1 cellular context compared by ENCODE assay signal in the genomic region with DNA sequence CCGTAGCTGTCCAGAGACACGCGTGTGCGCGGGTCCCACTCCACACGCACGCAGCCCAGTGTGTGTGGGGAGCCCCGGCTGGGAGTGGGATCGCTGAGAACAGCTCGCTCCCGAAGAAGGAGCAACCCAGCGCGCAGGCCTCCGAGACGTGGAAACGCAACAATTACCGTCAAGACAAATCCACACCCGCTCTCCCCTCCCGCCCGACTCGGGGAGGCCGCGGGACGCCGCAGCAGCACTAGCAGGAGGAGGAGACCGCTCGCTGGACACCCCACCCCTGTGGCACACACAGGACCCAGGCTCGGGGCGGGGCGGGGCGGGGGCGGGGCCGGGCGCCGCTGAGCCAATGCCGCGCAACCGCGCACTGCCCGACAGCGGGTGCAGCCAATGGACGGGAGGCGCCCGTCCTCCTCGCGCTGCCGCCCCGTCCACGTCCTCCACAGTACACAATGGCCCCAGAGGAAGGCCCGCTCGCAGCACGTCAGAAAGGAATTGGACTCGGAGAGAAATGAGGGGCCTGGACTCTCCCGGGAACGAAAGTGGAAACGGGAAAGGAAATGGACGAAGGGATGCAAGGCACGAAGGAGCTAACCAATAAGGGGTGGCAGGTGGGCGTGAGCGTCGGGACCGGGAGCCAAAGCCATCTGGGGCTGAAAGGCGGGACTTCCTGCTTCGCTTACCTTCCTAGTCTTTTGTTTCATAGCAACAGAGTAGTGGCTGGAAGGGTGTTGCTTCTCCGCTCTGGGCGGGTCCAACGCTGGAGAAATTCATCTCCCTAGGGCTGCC.
TF ChIP-seq lines count a peak whose summit lies in the region.

CBLB (minus strand) TSS at position 268 of the 786 bp plus-strand sequence. CDS start 1,435 bp downstream, outside the sequence.

TF ChIP-seq in K562, 482 proteins besides CTCF, POLR2A, EP300 and RAD21 (continued from another document and continues in another):
- TF ChIP-seq, protein P1, sequence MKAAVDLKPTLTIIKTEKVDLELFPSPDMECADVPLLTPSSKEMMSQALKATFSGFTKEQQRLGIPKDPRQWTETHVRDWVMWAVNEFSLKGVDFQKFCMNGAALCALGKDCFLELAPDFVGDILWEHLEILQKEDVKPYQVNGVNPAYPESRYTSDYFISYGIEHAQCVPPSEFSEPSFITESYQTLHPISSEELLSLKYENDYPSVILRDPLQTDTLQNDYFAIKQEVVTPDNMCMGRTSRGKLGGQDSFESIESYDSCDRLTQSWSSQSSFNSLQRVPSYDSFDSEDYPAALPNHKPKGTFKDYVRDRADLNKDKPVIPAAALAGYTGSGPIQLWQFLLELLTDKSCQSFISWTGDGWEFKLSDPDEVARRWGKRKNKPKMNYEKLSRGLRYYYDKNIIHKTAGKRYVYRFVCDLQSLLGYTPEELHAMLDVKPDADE (conservative IDR thresholded peaks at IDR 0.05; ENCODE audit: control insufficient read depth, low read depth, low read length), result no peak
- TF ChIP-seq, protein P2, sequence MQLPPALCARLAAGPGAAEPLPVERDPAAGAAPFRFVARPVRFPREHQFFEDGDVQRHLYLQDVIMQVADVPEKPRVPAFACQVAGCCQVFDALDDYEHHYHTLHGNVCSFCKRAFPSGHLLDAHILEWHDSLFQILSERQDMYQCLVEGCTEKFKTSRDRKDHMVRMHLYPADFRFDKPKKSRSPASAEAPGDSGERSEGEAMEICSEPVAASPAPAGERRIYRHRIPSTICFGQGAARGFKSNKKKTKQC (CRISPR knock-in tag; IDR thresholded peaks at IDR 0.05), result peak; percentile 12; the same call in 1 of the 2 replicates
- no peak for TF ChIP-seq TAF15 (IDR thresholded peaks at IDR 0.05; ENCODE audit: low read depth, low read length)
- peak; percentile 5 for TF ChIP-seq RBBP5 (IDR thresholded peaks at IDR 0.05; ENCODE audit: borderline replicate concordance, insufficient read depth, low read length, poor library complexity, severe bottlenecking)
- TF ChIP-seq NCOR1 (IDR thresholded peaks at IDR 0.05), result no peak
- no peak for TF ChIP-seq HOXB6 (CRISPR knock-in tag; IDR thresholded peaks at IDR 0.05; ENCODE audit: borderline replicate concordance)
- TF ChIP-seq ZBTB9 (CRISPR knock-in tag; IDR thresholded peaks at IDR 0.05), result no peak
- no peak for TF ChIP-seq THRAP3 (IDR thresholded peaks at IDR 0.05; ENCODE audit: borderline replicate concordance)
- no peak for TF ChIP-seq REST (CRISPR knock-in tag; IDR thresholded peaks at IDR 0.05; ENCODE audit: low read depth)
- peak; percentile 98 for TF ChIP-seq PKNOX1 (IDR thresholded peaks at IDR 0.05)
- TF ChIP-seq, protein P3, sequence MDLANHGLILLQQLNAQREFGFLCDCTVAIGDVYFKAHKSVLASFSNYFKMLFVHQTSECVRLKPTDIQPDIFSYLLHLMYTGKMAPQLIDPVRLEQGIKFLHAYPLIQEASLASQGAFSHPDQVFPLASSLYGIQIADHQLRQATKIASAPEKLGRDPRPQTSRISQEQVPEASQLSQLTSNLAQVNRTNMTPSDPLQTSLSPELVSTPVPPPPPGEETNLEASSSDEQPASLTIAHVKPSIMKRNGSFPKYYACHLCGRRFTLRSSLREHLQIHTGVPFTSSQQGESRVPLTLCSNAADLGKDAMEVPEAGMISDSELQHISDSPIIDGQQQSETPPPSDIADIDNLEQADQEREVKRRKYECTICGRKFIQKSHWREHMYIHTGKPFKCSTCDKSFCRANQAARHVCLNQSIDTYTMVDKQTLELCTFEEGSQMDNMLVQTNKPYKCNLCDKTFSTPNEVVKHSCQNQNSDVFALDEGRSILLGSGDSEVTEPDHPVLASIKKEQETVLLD (IDR thresholded peaks at IDR 0.05), result peak; percentile 25; the same call in 1 of the 2 replicates
- TF ChIP-seq ZNF282 (CRISPR knock-in tag; IDR thresholded peaks at IDR 0.05), result no peak
- no peak for TF ChIP-seq SMARCA4 (IDR thresholded peaks at IDR 0.05)
- peak; percentile 55; the same call in 1 of the 2 replicates for TF ChIP-seq GATAD2B (IDR thresholded peaks at IDR 0.05; ENCODE audit: borderline replicate concordance)
- no peak for TF ChIP-seq RBM14 (IDR thresholded peaks at IDR 0.05; ENCODE audit: borderline replicate concordance, insufficient read depth, low read depth, low read length)
- TF ChIP-seq CBX3 (IDR thresholded peaks at IDR 0.05; ENCODE audit: borderline replicate concordance in 1 of 2, low read length in 2 of 2), result no peak
- TF ChIP-seq, protein P4, sequence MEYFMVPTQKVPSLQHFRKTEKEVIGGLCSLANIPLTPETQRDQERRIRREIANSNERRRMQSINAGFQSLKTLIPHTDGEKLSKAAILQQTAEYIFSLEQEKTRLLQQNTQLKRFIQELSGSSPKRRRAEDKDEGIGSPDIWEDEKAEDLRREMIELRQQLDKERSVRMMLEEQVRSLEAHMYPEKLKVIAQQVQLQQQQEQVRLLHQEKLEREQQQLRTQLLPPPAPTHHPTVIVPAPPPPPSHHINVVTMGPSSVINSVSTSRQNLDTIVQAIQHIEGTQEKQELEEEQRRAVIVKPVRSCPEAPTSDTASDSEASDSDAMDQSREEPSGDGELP (CRISPR knock-in tag; IDR thresholded peaks at IDR 0.05; ENCODE audit: borderline replicate concordance), result peak; percentile 64; the same call in 1 of the 2 replicates
- TF ChIP-seq, protein P5, sequence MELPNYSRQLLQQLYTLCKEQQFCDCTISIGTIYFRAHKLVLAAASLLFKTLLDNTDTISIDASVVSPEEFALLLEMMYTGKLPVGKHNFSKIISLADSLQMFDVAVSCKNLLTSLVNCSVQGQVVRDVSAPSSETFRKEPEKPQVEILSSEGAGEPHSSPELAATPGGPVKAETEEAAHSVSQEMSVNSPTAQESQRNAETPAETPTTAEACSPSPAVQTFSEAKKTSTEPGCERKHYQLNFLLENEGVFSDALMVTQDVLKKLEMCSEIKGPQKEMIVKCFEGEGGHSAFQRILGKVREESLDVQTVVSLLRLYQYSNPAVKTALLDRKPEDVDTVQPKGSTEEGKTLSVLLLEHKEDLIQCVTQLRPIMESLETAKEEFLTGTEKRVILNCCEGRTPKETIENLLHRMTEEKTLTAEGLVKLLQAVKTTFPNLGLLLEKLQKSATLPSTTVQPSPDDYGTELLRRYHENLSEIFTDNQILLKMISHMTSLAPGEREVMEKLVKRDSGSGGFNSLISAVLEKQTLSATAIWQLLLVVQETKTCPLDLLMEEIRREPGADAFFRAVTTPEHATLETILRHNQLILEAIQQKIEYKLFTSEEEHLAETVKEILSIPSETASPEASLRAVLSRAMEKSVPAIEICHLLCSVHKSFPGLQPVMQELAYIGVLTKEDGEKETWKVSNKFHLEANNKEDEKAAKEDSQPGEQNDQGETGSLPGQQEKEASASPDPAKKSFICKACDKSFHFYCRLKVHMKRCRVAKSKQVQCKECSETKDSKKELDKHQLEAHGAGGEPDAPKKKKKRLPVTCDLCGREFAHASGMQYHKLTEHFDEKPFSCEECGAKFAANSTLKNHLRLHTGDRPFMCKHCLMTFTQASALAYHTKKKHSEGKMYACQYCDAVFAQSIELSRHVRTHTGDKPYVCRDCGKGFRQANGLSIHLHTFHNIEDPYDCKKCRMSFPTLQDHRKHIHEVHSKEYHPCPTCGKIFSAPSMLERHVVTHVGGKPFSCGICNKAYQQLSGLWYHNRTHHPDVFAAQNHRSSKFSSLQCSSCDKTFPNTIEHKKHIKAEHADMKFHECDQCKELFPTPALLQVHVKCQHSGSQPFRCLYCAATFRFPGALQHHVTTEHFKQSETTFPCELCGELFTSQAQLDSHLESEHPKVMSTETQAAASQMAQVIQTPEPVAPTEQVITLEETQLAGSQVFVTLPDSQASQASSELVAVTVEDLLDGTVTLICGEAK (IDR thresholded peaks at IDR 0.05), result peak; percentile 80
- TF ChIP-seq, protein P5 (CRISPR knock-in tag; IDR thresholded peaks at IDR 0.05), result no peak
- TF ChIP-seq FOXJ2 (tag; IDR thresholded peaks at IDR 0.05), result peak; percentile 85; the same call in 1 of the 2 replicates
- TF ChIP-seq ZNF277 (CRISPR knock-in tag; IDR thresholded peaks at IDR 0.05; ENCODE audit: borderline replicate concordance), result no peak
- no peak for TF ChIP-seq ZEB2 (IDR thresholded peaks at IDR 0.05)
- TF ChIP-seq UBTF (IDR thresholded peaks at IDR 0.05; ENCODE audit: borderline replicate concordance in 1 of 2, low read depth in 2 of 2, low read length in 2 of 2), result 0 out of 4 replicates have a peak, but pooled peaks of 1 of the 2 experiments have one; percentile 5
